In the genomic region with DNA sequence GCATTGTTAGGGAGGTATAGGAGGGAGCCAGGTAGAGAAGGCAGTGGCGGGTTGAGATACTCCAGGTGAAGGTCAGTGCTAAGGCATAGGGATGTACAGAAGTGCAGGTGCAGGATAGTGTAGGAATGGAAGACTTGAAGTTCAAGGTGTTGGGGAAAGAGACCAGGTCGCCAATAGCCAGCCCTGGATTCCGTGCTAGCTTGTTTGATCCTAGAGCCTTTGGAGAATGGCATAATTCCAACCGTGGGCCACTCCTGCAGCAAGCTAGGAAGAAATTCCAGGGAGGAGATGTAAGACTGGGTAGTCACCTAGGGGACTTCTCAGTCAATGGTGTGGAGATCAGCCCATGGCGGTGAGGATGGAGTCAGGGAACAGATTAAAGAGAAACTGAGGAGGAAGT, we compare ENCODE assay signal across 22 cellular contexts.
"Had no signal": no experiment of that assay in that cellular context is flagged by ENCODE, and none has a peak within 500 bp of the region (broad histone marks: within the 10 kb centered on the region; RNA-seq: fewer than 3 reads in every experiment).

No MANE protein-coding gene starts in this region.

- DNase-seq: activated CD4-positive, alpha-beta T cell treated with anti-CD3 and anti-CD28 coated beads for 1 hour; activated gamma-delta T cell treated with Interleukin-2 at 50 U/mL for 16 hours; anterior cingulate cortex; body of pancreas; dermis blood vessel endothelial cell; effector memory CD4-positive, alpha-beta T cell; foreskin melanocyte; left lung; natural killer cell; pancreas; stimulated activated CD4-positive, alpha-beta T cell treated with anti-CD3 and anti-CD28 coated beads, Interleukin-4, amount 100 ng/mL, for 1 hour; stimulated activated naive CD8-positive, alpha-beta T cell treated with anti-CD3 and anti-CD28 coated beads, Interleukin-15, amount 100 ng/mL, for 72 hours; T-helper 1 cell; T-helper 9 cell had no signal

- H3K27ac ChIP-seq: body of pancreas, cardiac muscle cell, left lung, neutrophil, pancreas, suprapubic skin, tibial nerve had no signal

- H3K27ac Mint-ChIP-seq: activated naive CD4-positive, alpha-beta T cell treated with anti-CD3 and anti-CD28 coated beads, Interleukin-2, amount 50 U/mL, for 24 hours; activated T-helper 1 cell treated with anti-CD3 and anti-CD28 coated beads, Interleukin-12 subunit alpha, Interleukin-12 subunit beta, Interleukin-2, Interleukin-4 antibody, amounts not matched to agents 30 ng/mL and 10 ng/mL and 1 ng/mL, durations not matched to agents 14 hours and 24 hours and 36 hours; mesothelial cell of epicardium; natural killer cell; stimulated activated naive CD8-positive, alpha-beta T cell treated with anti-CD3 and anti-CD28 coated beads, Interleukin-15, amount 100 ng/mL, for 72 hours had no signal

- H3K9me3 ChIP-seq: body of pancreas, left lung, neutrophil, pancreas, suprapubic skin, tibial nerve had no signal

- H3K4me3 Mint-ChIP-seq: activated naive CD4-positive, alpha-beta T cell treated with anti-CD3 and anti-CD28 coated beads, Interleukin-2, amount 50 U/mL, for 24 hours; activated T-helper 1 cell treated with anti-CD3 and anti-CD28 coated beads, Interleukin-12 subunit alpha, Interleukin-12 subunit beta, Interleukin-2, Interleukin-4 antibody, amounts not matched to agents 30 ng/mL and 10 ng/mL and 1 ng/mL, durations not matched to agents 14 hours and 24 hours and 36 hours; mesothelial cell of epicardium; natural killer cell; stimulated activated naive CD8-positive, alpha-beta T cell treated with anti-CD3 and anti-CD28 coated beads, Interleukin-15, amount 100 ng/mL, for 72 hours had no signal

- H3K27me3 Mint-ChIP-seq: activated naive CD4-positive, alpha-beta T cell treated with anti-CD3 and anti-CD28 coated beads, Interleukin-2, amount 50 U/mL, for 24 hours had no signal

- H3K27me3 ChIP-seq: body of pancreas, cardiac muscle cell, left lung, pancreas, suprapubic skin, tibial nerve had no signal

- H3K36me3 Mint-ChIP-seq: activated naive CD4-positive, alpha-beta T cell treated with anti-CD3 and anti-CD28 coated beads, Interleukin-2, amount 50 U/mL, for 24 hours; mesothelial cell of epicardium; natural killer cell had no signal

- H3K36me3 ChIP-seq: cardiac muscle cell, left lung, neutrophil, pancreas, suprapubic skin, tibial nerve had no signal

- H3K9me3 Mint-ChIP-seq: activated naive CD4-positive, alpha-beta T cell treated with anti-CD3 and anti-CD28 coated beads, Interleukin-2, amount 50 U/mL, for 24 hours; activated T-helper 1 cell treated with anti-CD3 and anti-CD28 coated beads, Interleukin-12 subunit alpha, Interleukin-12 subunit beta, Interleukin-2, Interleukin-4 antibody, amounts not matched to agents 30 ng/mL and 10 ng/mL and 1 ng/mL, durations not matched to agents 14 hours and 24 hours and 36 hours; natural killer cell; stimulated activated naive CD8-positive, alpha-beta T cell treated with anti-CD3 and anti-CD28 coated beads, Interleukin-15, amount 100 ng/mL, for 72 hours had no signal

- H3K4me3 ChIP-seq: body of pancreas, cardiac muscle cell, left lung, pancreas, smooth muscle cell, suprapubic skin, tibial nerve had no signal
